ENCODE assay signal across 1 cellular context in the genomic region with DNA sequence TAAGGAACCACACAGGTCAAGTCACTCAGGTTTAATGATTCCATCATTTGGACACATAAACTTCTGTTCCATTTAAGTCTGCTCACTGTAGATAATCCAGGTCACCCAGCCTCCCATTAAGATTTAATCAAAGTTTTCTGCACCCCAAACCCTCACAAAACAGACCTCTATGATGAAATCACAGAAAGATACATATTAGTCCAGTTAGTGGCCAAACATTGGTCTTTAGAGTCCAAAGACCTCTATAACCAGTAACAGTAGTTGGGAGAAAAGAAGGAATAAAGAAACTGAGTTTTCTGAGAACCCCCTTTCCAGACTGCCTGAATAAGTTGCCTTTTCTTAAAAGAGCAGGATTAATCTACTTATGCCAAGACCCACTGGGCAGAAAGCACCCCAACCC.
TF ChIP-seq lines count a peak whose summit lies in the region.

No MANE protein-coding gene starts in this region.

TF ChIP-seq in neural cell, 6 proteins besides CTCF, POLR2A, EP300 and RAD21 (continued from another document):
- TF ChIP-seq, protein P1, sequence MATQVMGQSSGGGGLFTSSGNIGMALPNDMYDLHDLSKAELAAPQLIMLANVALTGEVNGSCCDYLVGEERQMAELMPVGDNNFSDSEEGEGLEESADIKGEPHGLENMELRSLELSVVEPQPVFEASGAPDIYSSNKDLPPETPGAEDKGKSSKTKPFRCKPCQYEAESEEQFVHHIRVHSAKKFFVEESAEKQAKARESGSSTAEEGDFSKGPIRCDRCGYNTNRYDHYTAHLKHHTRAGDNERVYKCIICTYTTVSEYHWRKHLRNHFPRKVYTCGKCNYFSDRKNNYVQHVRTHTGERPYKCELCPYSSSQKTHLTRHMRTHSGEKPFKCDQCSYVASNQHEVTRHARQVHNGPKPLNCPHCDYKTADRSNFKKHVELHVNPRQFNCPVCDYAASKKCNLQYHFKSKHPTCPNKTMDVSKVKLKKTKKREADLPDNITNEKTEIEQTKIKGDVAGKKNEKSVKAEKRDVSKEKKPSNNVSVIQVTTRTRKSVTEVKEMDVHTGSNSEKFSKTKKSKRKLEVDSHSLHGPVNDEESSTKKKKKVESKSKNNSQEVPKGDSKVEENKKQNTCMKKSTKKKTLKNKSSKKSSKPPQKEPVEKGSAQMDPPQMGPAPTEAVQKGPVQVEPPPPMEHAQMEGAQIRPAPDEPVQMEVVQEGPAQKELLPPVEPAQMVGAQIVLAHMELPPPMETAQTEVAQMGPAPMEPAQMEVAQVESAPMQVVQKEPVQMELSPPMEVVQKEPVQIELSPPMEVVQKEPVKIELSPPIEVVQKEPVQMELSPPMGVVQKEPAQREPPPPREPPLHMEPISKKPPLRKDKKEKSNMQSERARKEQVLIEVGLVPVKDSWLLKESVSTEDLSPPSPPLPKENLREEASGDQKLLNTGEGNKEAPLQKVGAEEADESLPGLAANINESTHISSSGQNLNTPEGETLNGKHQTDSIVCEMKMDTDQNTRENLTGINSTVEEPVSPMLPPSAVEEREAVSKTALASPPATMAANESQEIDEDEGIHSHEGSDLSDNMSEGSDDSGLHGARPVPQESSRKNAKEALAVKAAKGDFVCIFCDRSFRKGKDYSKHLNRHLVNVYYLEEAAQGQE (IDR thresholded peaks at IDR 0.05; ENCODE audit: borderline replicate concordance): no peak
TF ChIP-seq in neural cell: peak in this region for 0.
